Comparison of ENCODE assay signal across 9 cellular contexts in the genomic region with DNA sequence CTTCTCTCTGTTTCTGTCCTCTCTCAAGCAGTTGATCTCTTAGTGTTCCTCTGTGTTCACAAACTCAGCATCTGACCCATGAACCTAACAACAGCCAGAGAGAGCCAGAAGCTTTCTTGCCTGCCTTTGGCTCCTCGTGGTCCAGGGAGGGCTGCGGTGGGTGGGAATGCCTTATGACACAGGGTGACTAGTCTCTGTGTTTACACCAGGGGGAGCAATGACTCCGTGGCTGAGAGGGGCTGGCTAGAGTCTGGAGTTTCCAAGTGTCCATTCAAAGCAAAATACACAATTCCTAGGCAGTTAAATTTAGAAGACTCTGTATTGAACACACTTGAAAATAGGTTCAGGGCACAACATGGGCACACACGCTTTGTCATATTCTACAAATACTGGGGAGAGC.
DNase-seq lines count a peak whose midpoint lies in the region; ATAC-seq and TF ChIP-seq lines count a peak whose summit lies in the region.
"Had no signal": no experiment of that assay in that cellular context is flagged by ENCODE, and none has a peak within 500 bp of the region (broad histone marks: within the 10 kb centered on the region; RNA-seq: fewer than 3 reads in every experiment).

No MANE protein-coding gene starts in this region.

- WGBS in stomach, 5 donors = 7 to 17% (median 10%) methylated on average over 4 of the region's 4 CpGs

- no peak for TF ChIP-seq POLR2A in stomach (IDR thresholded peaks at IDR 0.05)

- in situ Hi-C loops in ACHN (cut with HindIII; ENCODE audit: low pct_ligation_motif_present, low pct_unique_long_range_greater_than_20kb, low sequenced_read_pairs) (no loop called here), GM13977 (cut with MboI; ENCODE audit: low pct_unique_long_range_greater_than_20kb, low sequenced_read_pairs, unreplicated experiment) (no loop called here)

- H3K4me1 ChIP-seq in ascending aorta (peaks cover 0 to 2% of the 10 kb centered on the region in 2 donors), stomach (peaks cover 0 to 17% (median 8%) of the 10 kb centered on the region in 4 donors)

- H3K9me3 ChIP-seq in ascending aorta (no peaks in the 10 kb centered on the region), stomach (peaks cover 0 to 6% (median 2%) of the 10 kb centered on the region in 4 donors)

- no peak for ATAC-seq in GM21423 (IDR thresholded peaks at IDR 0.05; ENCODE audit: unreplicated experiment)

- TF ChIP-seq EP300 in stomach (IDR thresholded peaks at IDR 0.05) = no peak

- TF ChIP-seq CTCF in GM13977 (IDR thresholded peaks at IDR 0.05; ENCODE audit: extremely low read depth, insufficient read depth, missing control alignments) (peak; percentile 40), ascending aorta (IDR thresholded peaks at IDR 0.05) (peak; percentile 62 to 80 (median 71)), stomach (IDR thresholded peaks at IDR 0.05) (peak in 5 of 7 experiments; percentile 36 to 83 (median 71))

- intact Hi-C loops in ascending aorta (cut with DNase I) (loop anchor here (2.0 to 5.0 kb wide), 3 partner anchors 135 to 348 kb away; no protein-coding TSS in a partner anchor), stomach (cut with DNase I; ENCODE audit: low total_unique reads) (loop anchor here (5.0 kb wide), 1 partner anchor 128 kb away; no protein-coding TSS in a partner anchor)

- H3K27me3 ChIP-seq in ascending aorta = no peaks in the 10 kb centered on the region
- H3K27me3 ChIP-seq in stomach = no peaks in the 10 kb centered on the region

- no peak overlapping the region for H3K4me3 ChIP-seq in ascending aorta
- H3K4me3 ChIP-seq in stomach = no peak overlapping the region

- DNase-seq in ACHN (peak; percentile 19), GM13977 (ENCODE audit: low spot score) (peak; percentile 17), HS-27A (ENCODE audit: low read depth) (peak; percentile 3), ascending aorta (ENCODE audit: low spot score in 2 of 2) (peak in 1 of 2 donors; percentile 66), hypothalamus (lab: John Stamatoyannopoulos, UW) (peak in 30 of 51 donors; percentile 0 to 46 (median 12)), stomach (peak; percentile 30)
- no peak for DNase-seq in activated T-cell treated with anti-CD3 and anti-CD28 coated beads, Interleukin-2, amount 50 U/mL, for 1 hour
- DNase-seq: activated naive CD8-positive, alpha-beta T cell treated with anti-CD3 and anti-CD28 coated beads, Interleukin-2, amount 10 ng/mL, durations not matched to agents 7 days and 5 days had no signal

- H3K36me3 ChIP-seq in ascending aorta (no peaks in the 10 kb centered on the region), stomach (no peaks in the 10 kb centered on the region)

- H3K27ac ChIP-seq in ascending aorta (no peak overlapping the region), stomach (no peak overlapping the region)
